6 cellular contexts compared by ENCODE assay signal in genomic region chr16:21529060-21529658, GRCh38.
DNase-seq lines count a peak whose midpoint lies in the region; ATAC-seq, FAIRE-seq and TF ChIP-seq lines count a peak whose summit lies in the region.
"Not testable (repeated sequence)": the region's sequence is repeated elsewhere in the genome, so short reads cannot be mapped to it uniquely, and the experiment has no call there.

No MANE protein-coding gene starts in this region.

- TF ChIP-seq EP300 in K562 (IDR thresholded peaks at IDR 0.05; ENCODE audit: low read length), result peak; percentile 50; the same call in 1 of the 2 replicates
- not testable (repeated sequence) for TF ChIP-seq EP300 in HepG2 (IDR thresholded peaks at IDR 0.05; ENCODE audit: low read depth in 2 of 2, low read length in 2 of 2); HepG2 (CRISPR knock-in tag; IDR thresholded peaks at IDR 0.05; ENCODE audit: borderline replicate concordance)

- intact Hi-C loops in K562 (cut with micrococcal nuclease); left ventricle myocardium superior (cut with micrococcal nuclease); HepG2 (cut with micrococcal nuclease; ENCODE audit: unreplicated experiment): not testable (repeated sequence)
- intact Hi-C loops in Right ventricle myocardium inferior (cut with DNase I), result loop anchor here (10.0 kb wide), 1 partner anchor 224 kb away; no protein-coding TSS in a partner anchor

- not testable (repeated sequence) for BruUV-seq in K562 (replicated peaks; lab: Mats Ljungman, UMichigan); HepG2 (replicated peaks; lab: Mats Ljungman, UMichigan)

- H3K4me3 ChIP-seq in K562; HepG2 (replicated peaks in 1 of 3; ENCODE audit: insufficient read depth in 1 of 3, low read depth in 2 of 3, low read length in 3 of 3): not testable (repeated sequence)

- ATAC-seq in K562, Right ventricle myocardium inferior, left ventricle myocardium superior, HepG2: not testable (repeated sequence)

- TF ChIP-seq POLR2A in K562 (conservative IDR thresholded peaks at IDR 0.05); HepG2 (IDR thresholded peaks at IDR 0.05; ENCODE audit: insufficient read depth in 1 of 2, low read depth in 2 of 2, low read length in 2 of 2): not testable (repeated sequence)

- not testable (repeated sequence) for H4K20me1 ChIP-seq in K562 (replicated peaks; ENCODE audit: control insufficient read depth, insufficient read depth, low read length); HepG2 (ENCODE audit: insufficient read depth, low read length)

- not testable (repeated sequence) for H3K27ac ChIP-seq in K562 (ENCODE audit: extremely low read depth, low read depth, low read length); HepG2 (ENCODE audit: extremely low read length, insufficient read depth, low read length)

- in situ Hi-C loops in K562 (cut with MboI), result not testable (repeated sequence)
- in situ Hi-C loops in HepG2 (cut with HindIII; ENCODE audit: extremely low pct_ligation_motif_present, low pct_unique_long_range_greater_than_20kb), result loop anchor here (10.0 kb wide), 1 partner anchor 76 kb away; no protein-coding TSS in a partner anchor

- H3K9me1 ChIP-seq in K562 (ENCODE audit: control insufficient read depth, insufficient read depth, low read length), result not testable (repeated sequence)

- WGBS in K562 (ENCODE audit: insufficient coverage, low coverage, missing lambda C conversion rate), result 35% methylated on average over 14 of the region's 14 CpGs
- 85% methylated on average over 14 of the region's 14 CpGs for WGBS in HepG2 (ENCODE audit: low lambda C conversion rate)

- not testable (repeated sequence) for H3K9ac ChIP-seq in K562 (ENCODE audit: insufficient read depth in 1 of 2, low read depth in 2 of 2, low read length in 2 of 2); HepG2 (ENCODE audit: insufficient read depth, low read depth, low read length)

- FAIRE-seq in K562 (lab: Jason Lieb, UNC); HepG2 (lab: Jason Lieb, UNC): not testable (repeated sequence)

- H3K4me1 ChIP-seq in K562 (replicated peaks in 1 of 2; ENCODE audit: control insufficient read depth in 2 of 2, insufficient read depth in 2 of 2, low read length in 2 of 2) (peaks cover 27% of the 10 kb centered on the region in 2 experiments; a peak in 4 of 5 replicates), HepG2 (ENCODE audit: insufficient read depth, low read length) (peaks cover 58% of the 10 kb centered on the region)

- CTCF ChIA-PET in K562 (lab: Yijun Ruan, JAX; ENCODE audit: low intra/inter-chr PET ratio); HepG2 (lab: Yijun Ruan, JAX; ENCODE audit: low intra/inter-chr PET ratio, low total read pairs): not testable (repeated sequence)

- peak overlapping the region; percentile 31 for H3K27ac Mint-ChIP-seq in nephron progenitor cell

- H3K9me3 Mint-ChIP-seq in nephron progenitor cell, result not testable (repeated sequence)

- POLR2A ChIA-PET in K562 (lab: Yijun Ruan, JAX); HepG2 (lab: Yijun Ruan, JAX): not testable (repeated sequence)

- H3K4me1 Mint-ChIP-seq in nephron progenitor cell, result not testable (repeated sequence)

- H3K27me3 ChIP-seq in K562 (ENCODE audit: control insufficient read depth in 2 of 2, insufficient read depth in 2 of 2, low read length in 2 of 2); HepG2 (ENCODE audit: control insufficient read depth in 1 of 2, insufficient read depth in 2 of 2, low read length in 2 of 2): not testable (repeated sequence)

- not testable (repeated sequence) for H3K4me3 Mint-ChIP-seq in nephron progenitor cell

- not testable (repeated sequence) for H3K36me3 Mint-ChIP-seq in nephron progenitor cell (ENCODE audit: low read depth)

- H2AFZ ChIP-seq in K562 (ENCODE audit: low read depth, low read length); HepG2 (ENCODE audit: low read length): not testable (repeated sequence)

- H3K79me2 ChIP-seq in K562 (ENCODE audit: control insufficient read depth, insufficient read depth, low read length); HepG2 (ENCODE audit: insufficient read depth, low read length): not testable (repeated sequence)

- DNase-seq in NCI-H82 (lab: John Stamatoyannopoulos, UW), result peak; percentile 73
- not testable (repeated sequence) for DNase-seq in K562 (ENCODE audit: extremely low read depth in 1 of 4, low spot score in 3 of 4); HepG2 (ENCODE audit: low spot score); nephron progenitor cell
- DNase-seq in Right ventricle myocardium inferior (ENCODE audit: missing footprints), result peak; percentile 39
- peak; percentile 11 for DNase-seq in left ventricle myocardium superior

- not testable (repeated sequence) for TF ChIP-seq RAD21 in K562 (CRISPR knock-in tag; conservative IDR thresholded peaks at IDR 0.05 in 1 of 2, IDR thresholded peaks at IDR 0.05 in 1 of 2); HepG2 (CRISPR knock-in tag; IDR thresholded peaks at IDR 0.05)

- H3K27me3 Mint-ChIP-seq in nephron progenitor cell (ENCODE audit: low read depth, poor library complexity), result not testable (repeated sequence)

- H3K36me3 ChIP-seq in K562 (ENCODE audit: control insufficient read depth, insufficient read depth, low read length); HepG2 (replicated peaks in 1 of 2; ENCODE audit: control insufficient read depth in 1 of 2, insufficient read depth in 2 of 2, low read length in 2 of 2): not testable (repeated sequence)

- not testable (repeated sequence) for H3K9me3 ChIP-seq in K562 (replicated peaks; ENCODE audit: control insufficient read depth, insufficient read depth, low read depth, low read length); HepG2 (ENCODE audit: low read length)

- TF ChIP-seq CTCF in K562 (IDR thresholded peaks at IDR 0.05 in 2 of 3, conservative IDR thresholded peaks at IDR 0.05 in 1 of 3; ENCODE audit: insufficient read depth in 2 of 3, low read depth in 1 of 3, low read length in 3 of 3); HepG2 (CRISPR knock-in tag; IDR thresholded peaks at IDR 0.05); nephron progenitor cell (IDR thresholded peaks at IDR 0.05): not testable (repeated sequence)

- not testable (repeated sequence) for H3K4me2 ChIP-seq in K562 (ENCODE audit: insufficient read depth, low read length); HepG2 (ENCODE audit: low read depth, low read length)

TF ChIP-seq in K562, 482 proteins besides CTCF, POLR2A, EP300 and RAD21:
- peak; percentile 58 for TF ChIP-seq TAL1 (IDR thresholded peaks at IDR 0.05)
- TF ChIP-seq SOX6 (IDR thresholded peaks at IDR 0.05), result peak; percentile 47; the same call in 1 of the 2 replicates
- peak; percentile 61 for TF ChIP-seq CBFA2T3 (IDR thresholded peaks at IDR 0.05)
- peak; percentile 56 for TF ChIP-seq CBFA2T2 (conservative IDR thresholded peaks at IDR 0.05)
- TF ChIP-seq ZEB2 (IDR thresholded peaks at IDR 0.05), result 0 out of 2 replicates have a peak, but pooled peaks have one; percentile 39
- 0 out of 2 replicates have a peak, but pooled peaks have one; percentile 44 for TF ChIP-seq SMARCA4 (IDR thresholded peaks at IDR 0.05)
- peak; percentile 67 for TF ChIP-seq ARID1B (IDR thresholded peaks at IDR 0.05)
- TF ChIP-seq ADNP (tag; IDR thresholded peaks at IDR 0.05), result peak; percentile 97
- peak; percentile 31; the same call in 1 of the 2 replicates for TF ChIP-seq MTA2 (IDR thresholded peaks at IDR 0.05; ENCODE audit: low read depth)
- TF ChIP-seq TEAD4 (IDR thresholded peaks at IDR 0.05; ENCODE audit: low read length), result peak; percentile 62
- TF ChIP-seq TEAD4 (CRISPR knock-in tag; IDR thresholded peaks at IDR 0.05; ENCODE audit: borderline replicate concordance), result not testable (repeated sequence)
- TF ChIP-seq TRIM24 (IDR thresholded peaks at IDR 0.05), result peak in 1 of 2 experiments; percentile 45; a peak in 1 of 4 replicates
- peak; percentile 34 for TF ChIP-seq DPF2 (IDR thresholded peaks at IDR 0.05)
TF ChIP-seq in K562: peak in this region for 12; not testable (repeated sequence) for 470.

TF ChIP-seq in HepG2, 621 proteins besides CTCF, POLR2A, EP300 and RAD21:
- 0 out of 2 replicates have a peak, but pooled peaks have one; percentile 28 for TF ChIP-seq CREB3 (CRISPR knock-in tag; IDR thresholded peaks at IDR 0.05)
- TF ChIP-seq SAFB2 (CRISPR knock-in tag; IDR thresholded peaks at IDR 0.05; ENCODE audit: borderline replicate concordance, low read depth), result 0 out of 2 replicates have a peak, but pooled peaks have one; percentile 53
